ENCODE assay signal across 8 cellular contexts in the genomic region with DNA sequence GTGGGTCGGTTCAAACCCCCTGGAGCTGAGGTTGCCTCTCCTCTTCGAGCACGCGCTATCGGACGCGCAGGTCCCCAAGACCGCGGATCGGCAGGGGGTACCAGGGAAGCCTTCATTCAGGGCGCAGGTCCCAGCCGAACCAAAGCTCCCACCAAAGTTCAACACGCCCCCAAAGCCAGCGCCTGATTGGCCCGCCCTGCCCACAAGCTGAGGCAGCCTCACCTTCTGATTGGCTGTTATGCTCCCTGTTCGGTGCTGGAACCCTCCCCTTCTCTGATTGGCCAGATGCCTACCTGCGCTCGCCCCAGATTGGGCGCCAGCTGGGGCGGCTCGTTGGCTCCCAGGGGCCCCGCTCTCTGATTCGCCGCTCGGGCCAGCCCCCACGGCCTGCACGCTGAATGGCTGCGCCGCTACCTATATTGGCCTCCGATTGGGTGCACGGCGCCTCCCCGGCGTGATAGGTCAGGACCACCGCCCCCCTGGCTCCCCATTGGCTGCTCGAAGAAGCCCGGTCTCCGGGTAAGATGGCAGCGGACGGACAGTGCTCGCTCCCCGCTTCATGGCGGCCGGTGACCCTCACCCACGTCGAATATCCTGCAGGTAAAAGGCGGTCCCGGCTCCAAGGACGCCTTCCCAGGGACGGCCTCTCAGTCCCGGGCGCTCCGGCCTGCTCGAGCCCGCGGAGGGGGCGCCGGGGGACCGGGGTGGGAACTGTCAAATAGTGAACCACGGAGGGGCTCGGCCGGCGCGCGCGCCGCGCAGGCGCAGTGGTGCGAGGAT. TPM values are rescaled to one million over a fixed set of nuclear protein-coding genes. Genes with fewer than 3 reads are reported as not detected.
A peak's percentile ranks its signal among the peaks of the same experiment; 100 is the strongest.
DNase-seq lines count a peak whose midpoint lies in the region; ATAC-seq and TF ChIP-seq lines count a peak whose summit lies in the region.

A gene with protein sequence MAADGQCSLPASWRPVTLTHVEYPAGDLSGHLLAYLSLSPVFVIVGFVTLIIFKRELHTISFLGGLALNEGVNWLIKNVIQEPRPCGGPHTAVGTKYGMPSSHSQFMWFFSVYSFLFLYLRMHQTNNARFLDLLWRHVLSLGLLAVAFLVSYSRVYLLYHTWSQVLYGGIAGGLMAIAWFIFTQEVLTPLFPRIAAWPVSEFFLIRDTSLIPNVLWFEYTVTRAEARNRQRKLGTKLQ (plus strand): TSS at position 504 of the 780 bp plus-strand sequence. CDS start 21 bp downstream, at position 525.

- H3K27me3 ChIP-seq in heart right ventricle, result no peaks in the 10 kb centered on the region
- no peaks in the 10 kb centered on the region for H3K27me3 ChIP-seq in upper lobe of right lung

- H3K4me1 ChIP-seq in heart right ventricle (peaks cover 11 to 29% (median 19%) of the 10 kb centered on the region in 9 donors), upper lobe of right lung (peaks cover 19% of the 10 kb centered on the region)

- H3K27ac ChIP-seq in heart right ventricle, result peak within 1 kb of the TSS; percentile 30 to 91 (median 86)
- H3K27ac ChIP-seq in upper lobe of right lung, result peak within 1 kb of the TSS; percentile 81

- in situ Hi-C loops in GM13976 (cut with MboI; ENCODE audit: low sequenced_read_pairs, unreplicated experiment), result no loop called here

- H3K36me3 ChIP-seq in heart right ventricle (peaks cover 0 to 17% (median 10%) of the 10 kb centered on the region in 9 donors), upper lobe of right lung (peaks cover 9% of the 10 kb centered on the region)

- DNase-seq in GM13976 (ENCODE audit: low spot score) (peak; percentile 100), NCI-H146 treated with DMSO at 0.1 percent for 48 hours (lab: John Stamatoyannopoulos, UW; ENCODE audit: unreplicated experiment) (peak; percentile 91), amniotic stem cell (lab: John Stamatoyannopoulos, UW) (peak; percentile 100), heart right ventricle (peak; percentile 99), posterior cingulate gyrus (peak; percentile 96 to 100 (median 98)), upper lobe of right lung (peak; percentile 100)

- peak; percentile 93 for ATAC-seq in HG02870 (IDR thresholded peaks at IDR 0.05; ENCODE audit: unreplicated experiment)
- peak; percentile 96 to 99 (median 99) for ATAC-seq in heart right ventricle
- peak; percentile 98 for ATAC-seq in upper lobe of right lung

- TF ChIP-seq CTCF in GM13976 (IDR thresholded peaks at IDR 0.05; ENCODE audit: borderline replicate concordance, control extremely low read depth, extremely low read depth, insufficient read depth, missing control alignments), result no peak
- no peak for TF ChIP-seq CTCF in heart right ventricle (IDR thresholded peaks at IDR 0.05)
- no peak for TF ChIP-seq CTCF in upper lobe of right lung (IDR thresholded peaks at IDR 0.05)

- H3K9me3 ChIP-seq in heart right ventricle (no peaks in the 10 kb centered on the region), upper lobe of right lung (no peaks in the 10 kb centered on the region)

- WGBS in heart right ventricle, 2 donors, result 0% methylated on average over 69 to 70 of the region's 70 CpGs

- intact Hi-C loops in T-helper 1 cell treated with Interleukin-12 subunit alpha and Interleukin-12 subunit beta and Interleukin-4 antibody, amounts not matched to agents 30 ng/mL and 1 ng/mL, for 36 hours (cut with micrococcal nuclease), result loop anchor here (1.0 to 5.0 kb wide), 11 partner anchors 30 to 1014 kb away; a partner anchor contains a TSS
- intact Hi-C loops in heart right ventricle (cut with DNase I) (loop anchor here in 1 of 10 donors (2.0 kb wide), 1 partner anchor 44 kb away; a partner anchor contains a TSS), posterior cingulate gyrus (cut with DNase I) (loop anchor here (2.0 kb wide), 1 partner anchor 44 kb away; a partner anchor contains a TSS), upper lobe of right lung (cut with DNase I) (no loop called here)

- H3K4me3 ChIP-seq in heart right ventricle, result peak within 1 kb of the TSS; percentile 63 to 98 (median 76)
- H3K4me3 ChIP-seq in upper lobe of right lung, result peak within 1 kb of the TSS; percentile 76

RNA-seq across cellular contexts. Expression of the gene that starts here (rescaled TPM):
- 19.0 and 21.5 TPM in 2 replicates for total RNA-seq in T-helper 1 cell treated with Interleukin-12 subunit alpha and Interleukin-12 subunit beta and Interleukin-4 antibody, amounts not matched to agents 30 ng/mL and 1 ng/mL, for 36 hours
- total RNA-seq in heart right ventricle, result 1 to 10 TPM; 3.1 to 7.0 (median 5.0) TPM
- polyA plus RNA-seq in heart right ventricle, result 1 to 10 TPM; 3.8 to 8.1 TPM
- total RNA-seq in upper lobe of right lung, result 13.2 TPM

Comparison
In these comparisons a context has a peak if more than half of its experiments do, and no peak if none do; other contexts are left out.
1. Peak in every context shown above with its lines: DNase-seq, ATAC-seq, H3K4me3 ChIP-seq and H3K27ac ChIP-seq.